Comparison of ENCODE assay signal across 12 cellular contexts in the genomic region with DNA sequence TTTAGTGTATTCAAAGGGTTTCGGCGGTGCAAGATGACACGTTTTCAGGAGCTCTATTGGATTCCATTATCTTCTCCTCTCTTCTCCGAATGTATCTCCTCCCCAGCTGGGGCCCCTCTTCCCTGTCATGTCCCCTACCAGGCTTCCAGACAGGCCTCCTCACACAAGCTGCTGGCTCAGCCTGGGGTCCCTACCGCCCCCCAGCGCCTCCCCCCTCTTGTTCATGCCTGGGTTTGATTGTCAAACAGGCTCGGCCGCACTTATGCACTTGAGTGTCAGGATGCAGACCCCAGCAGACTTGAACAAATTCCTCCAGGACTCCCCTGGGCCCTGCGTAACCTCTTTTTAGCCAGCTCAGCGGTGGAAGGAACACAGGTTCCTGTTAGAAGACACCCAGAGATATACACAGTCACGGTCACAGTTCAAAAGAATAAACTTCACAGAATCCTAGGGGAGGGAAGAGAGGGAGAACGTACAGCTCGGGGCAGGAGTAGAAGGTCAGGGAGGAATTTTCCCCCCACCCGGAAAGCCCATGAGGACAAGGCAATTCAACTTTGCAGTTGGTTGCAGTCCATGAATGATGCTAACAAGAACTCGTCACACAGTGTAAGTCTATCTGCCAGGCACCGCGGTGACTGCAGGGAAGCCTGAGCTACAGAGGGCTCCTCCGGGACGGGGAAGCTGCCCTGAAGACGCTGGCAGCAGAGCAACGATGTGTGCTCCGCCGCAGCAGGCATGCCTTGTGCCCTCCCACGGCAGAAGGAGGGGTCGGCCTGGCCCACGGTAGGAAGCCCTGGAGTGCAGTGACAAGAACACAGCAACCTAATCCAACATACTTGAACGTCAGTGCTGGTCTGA.
A peak's percentile ranks its signal among the peaks of the same experiment; 100 is the strongest.
DNase-seq lines count a peak whose midpoint lies in the region; ATAC-seq and TF ChIP-seq lines count a peak whose summit lies in the region.
"Had no signal": no experiment of that assay in that cellular context is flagged by ENCODE, and none has a peak within 500 bp of the region (broad histone marks: within the 10 kb centered on the region; RNA-seq: fewer than 3 reads in every experiment).

No MANE protein-coding gene starts in this region.

- no peaks in the 10 kb centered on the region for H3K27me3 ChIP-seq in GM23248 (replicated peaks; ENCODE audit: insufficient read depth)
- no peaks in the 10 kb centered on the region for H3K27me3 ChIP-seq in left lung
- H3K27me3 ChIP-seq in sigmoid colon = no peaks in the 10 kb centered on the region

- TF ChIP-seq CTCF in left lung (IDR thresholded peaks at IDR 0.05) (no peak), sigmoid colon (IDR thresholded peaks at IDR 0.05) (no peak), glutamatergic neuron (IDR thresholded peaks at IDR 0.05; ENCODE audit: partially characterized antibody, unreplicated experiment) (no peak)

- H3K4me1 ChIP-seq in GM23248 (ENCODE audit: insufficient read depth) (peaks cover 7% of the 10 kb centered on the region; the same call in 1 of the 2 replicates), left lung (no peaks in the 10 kb centered on the region), sigmoid colon (peaks cover 0 to 23% (median 19%) of the 10 kb centered on the region in 4 donors)

- DNase-seq in GM23248 (no peak), ecto neural progenitor cell (ENCODE audit: low spot score) (peak; percentile 47), left lung (no peak), sigmoid colon (no peak), glutamatergic neuron (no peak)
- DNase-seq in activated naive CD8-positive, alpha-beta T cell treated with anti-CD3 and anti-CD28 coated beads for 36 hours = no peak
- DNase-seq: activated CD8-positive, alpha-beta memory T cell treated with anti-CD3 and anti-CD28 coated beads, Interleukin-2, amount 10 ng/mL, durations not matched to agents 7 days and 5 days; NCI-H1105; NK-92 treated with Interleukin-12 subunit alpha and Interleukin-12 subunit beta, amount 100 ng/mL, for 24 hours; stimulated activated naive CD8-positive, alpha-beta T cell treated with anti-CD3 and anti-CD28 coated beads, Interleukin-15, amount 100 ng/mL, for 72 hours had no signal

- no peak overlapping the region for H3K4me2 ChIP-seq in GM23248 (ENCODE audit: unreplicated experiment)

- in situ Hi-C loops in GM23248 (cut with MboI) = no loop called here

- H4K20me1 ChIP-seq in GM23248 (ENCODE audit: insufficient read depth) = no peaks in the 10 kb centered on the region

- H3K9ac ChIP-seq in GM23248 = no peak overlapping the region

- H2AFZ ChIP-seq in GM23248 = peak overlapping the region; percentile 70

- no peak overlapping the region for H3K27ac ChIP-seq in GM23248
- H3K27ac ChIP-seq in left lung = no peak overlapping the region
- peak overlapping the region; percentile 27 to 75 (median 68) for H3K27ac ChIP-seq in sigmoid colon

- H3K36me3 ChIP-seq in GM23248 (ENCODE audit: low read depth) (no peaks in the 10 kb centered on the region), left lung (no peaks in the 10 kb centered on the region), sigmoid colon (no peaks in the 10 kb centered on the region)

- H3K4me1 Mint-ChIP-seq in activated naive CD8-positive, alpha-beta T cell treated with anti-CD3 and anti-CD28 coated beads for 36 hours = no peaks in the 10 kb centered on the region
- H3K4me1 Mint-ChIP-seq in glutamatergic neuron (ENCODE audit: low read depth, unreplicated experiment) = peaks cover 5% of the 10 kb centered on the region
- H3K4me1 Mint-ChIP-seq: activated CD8-positive, alpha-beta memory T cell treated with anti-CD3 and anti-CD28 coated beads, Interleukin-2, amount 10 ng/mL, durations not matched to agents 7 days and 5 days; stimulated activated naive CD8-positive, alpha-beta T cell treated with anti-CD3 and anti-CD28 coated beads, Interleukin-15, amount 100 ng/mL, for 72 hours had no signal

- TF ChIP-seq POLR2A in sigmoid colon (IDR thresholded peaks at IDR 0.05) = no peak

- TF ChIP-seq EP300 in sigmoid colon (IDR thresholded peaks at IDR 0.05) = no peak

- H3K36me3 Mint-ChIP-seq in activated naive CD8-positive, alpha-beta T cell treated with anti-CD3 and anti-CD28 coated beads for 36 hours = no peaks in the 10 kb centered on the region
- H3K36me3 Mint-ChIP-seq in glutamatergic neuron (ENCODE audit: unreplicated experiment) = no peaks in the 10 kb centered on the region
- H3K36me3 Mint-ChIP-seq: activated CD8-positive, alpha-beta memory T cell treated with anti-CD3 and anti-CD28 coated beads, Interleukin-2, amount 10 ng/mL, durations not matched to agents 7 days and 5 days had no signal

- no peaks in the 10 kb centered on the region for H3K9me2 ChIP-seq in GM23248 (ENCODE audit: insufficient read depth)

- H3K27me3 Mint-ChIP-seq in activated naive CD8-positive, alpha-beta T cell treated with anti-CD3 and anti-CD28 coated beads for 36 hours = no peaks in the 10 kb centered on the region
- H3K27me3 Mint-ChIP-seq in glutamatergic neuron (ENCODE audit: unreplicated experiment) = no peaks in the 10 kb centered on the region
- H3K27me3 Mint-ChIP-seq: activated CD8-positive, alpha-beta memory T cell treated with anti-CD3 and anti-CD28 coated beads, Interleukin-2, amount 10 ng/mL, durations not matched to agents 7 days and 5 days had no signal

- H3K4me3 ChIP-seq in GM23248 = no peak overlapping the region
- H3K4me3 ChIP-seq in left lung = no peak overlapping the region
- peak overlapping the region in 1 of 4 donors; percentile 2 for H3K4me3 ChIP-seq in sigmoid colon

- intact Hi-C loops in left lung (cut with DNase I) = no loop called here
- intact Hi-C loops in sigmoid colon (cut with DNase I) = no loop called here

- WGBS in GM23248 (ENCODE audit: low coverage in 1 of 2, low lambda C conversion rate in 2 of 2, missing lambda C conversion rate in 2 of 2), 2 experiments = 53 to 56% methylated on average over 26 to 27 of the region's 27 CpGs
- WGBS in sigmoid colon, 2 donors = 81 to 90% methylated on average over 27 of the region's 27 CpGs

- no peak overlapping the region for H3K4me3 Mint-ChIP-seq in activated naive CD8-positive, alpha-beta T cell treated with anti-CD3 and anti-CD28 coated beads for 36 hours
- no peak overlapping the region for H3K4me3 Mint-ChIP-seq in glutamatergic neuron (ENCODE audit: unreplicated experiment)
- H3K4me3 Mint-ChIP-seq: activated CD8-positive, alpha-beta memory T cell treated with anti-CD3 and anti-CD28 coated beads, Interleukin-2, amount 10 ng/mL, durations not matched to agents 7 days and 5 days; stimulated activated naive CD8-positive, alpha-beta T cell treated with anti-CD3 and anti-CD28 coated beads, Interleukin-15, amount 100 ng/mL, for 72 hours had no signal

- no peaks in the 10 kb centered on the region for H3K9me3 Mint-ChIP-seq in activated naive CD8-positive, alpha-beta T cell treated with anti-CD3 and anti-CD28 coated beads for 36 hours
- peaks cover 2% of the 10 kb centered on the region for H3K9me3 Mint-ChIP-seq in glutamatergic neuron (ENCODE audit: unreplicated experiment)
- H3K9me3 Mint-ChIP-seq: stimulated activated naive CD8-positive, alpha-beta T cell treated with anti-CD3 and anti-CD28 coated beads, Interleukin-15, amount 100 ng/mL, for 72 hours had no signal

- H3K79me2 ChIP-seq in GM23248 (ENCODE audit: insufficient read depth) = no peaks in the 10 kb centered on the region

- no peaks in the 10 kb centered on the region for H3F3A ChIP-seq in GM23248 (ENCODE audit: insufficient read depth)

- H3K27ac Mint-ChIP-seq in activated naive CD8-positive, alpha-beta T cell treated with anti-CD3 and anti-CD28 coated beads for 36 hours = no peak overlapping the region
- H3K27ac Mint-ChIP-seq in glutamatergic neuron (ENCODE audit: unreplicated experiment) = no peak overlapping the region
- H3K27ac Mint-ChIP-seq: activated CD8-positive, alpha-beta memory T cell treated with anti-CD3 and anti-CD28 coated beads, Interleukin-2, amount 10 ng/mL, durations not matched to agents 7 days and 5 days; stimulated activated naive CD8-positive, alpha-beta T cell treated with anti-CD3 and anti-CD28 coated beads, Interleukin-15, amount 100 ng/mL, for 72 hours had no signal

- no peaks in the 10 kb centered on the region for H3K9me3 ChIP-seq in GM23248 (ENCODE audit: low read depth)
- H3K9me3 ChIP-seq in left lung = no peaks in the 10 kb centered on the region
- no peaks in the 10 kb centered on the region for H3K9me3 ChIP-seq in sigmoid colon

- peak; percentile 36 for ATAC-seq in left lung
- no peak for ATAC-seq in GM21423 (IDR thresholded peaks at IDR 0.05; ENCODE audit: unreplicated experiment)
- no peak for ATAC-seq in HG02852 (IDR thresholded peaks at IDR 0.05; ENCODE audit: unreplicated experiment)
- ATAC-seq: activated CD8-positive, alpha-beta memory T cell treated with anti-CD3 and anti-CD28 coated beads, Interleukin-2, amount 10 ng/mL, durations not matched to agents 7 days and 5 days; stimulated activated naive CD8-positive, alpha-beta T cell treated with anti-CD3 and anti-CD28 coated beads, Interleukin-15, amount 100 ng/mL, for 72 hours had no signal

Comparison
In these comparisons a context has a peak if more than half of its experiments do, and no peak if none do; other contexts are left out.
1. H3K27ac ChIP-seq: peak in sigmoid colon (4 of 4); none in GM23248 (single experiment) and left lung (0 of 2).